Comparison of ENCODE assay signal across 1 cellular context in the genomic region with DNA sequence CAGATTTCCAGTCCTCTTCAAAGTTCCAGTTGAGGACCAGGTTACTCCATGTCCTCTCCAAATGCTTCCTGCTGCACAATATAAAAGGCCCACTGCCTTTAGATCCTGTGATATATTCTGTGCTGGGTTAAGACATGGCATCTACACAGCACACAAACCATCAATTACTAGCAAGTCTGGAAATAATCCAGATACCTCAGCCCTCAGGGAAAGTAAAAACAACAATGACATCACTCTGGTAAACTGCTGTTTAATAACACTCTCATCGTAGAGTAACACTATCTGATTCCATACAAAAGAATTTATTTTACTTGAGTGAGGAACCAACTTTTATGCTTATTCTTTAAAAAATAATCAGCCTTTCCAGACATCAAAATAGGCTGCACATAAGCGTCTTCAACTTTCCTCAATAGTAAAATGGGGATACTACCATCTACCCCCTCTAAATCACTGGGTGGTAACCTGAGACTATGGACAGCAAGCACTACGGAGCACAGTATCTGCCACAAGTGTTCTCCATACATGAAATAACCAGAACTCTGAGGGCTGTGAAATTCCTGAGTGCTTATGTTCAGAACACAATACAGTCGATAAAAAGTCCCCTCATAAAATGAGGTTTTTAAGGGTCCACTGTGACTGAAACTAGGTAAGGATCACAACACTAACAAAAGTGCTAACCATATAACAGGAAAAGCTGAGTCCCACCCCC.
TF ChIP-seq lines count a peak whose summit lies in the region.

No MANE protein-coding gene starts in this region.

TF ChIP-seq in endothelial cell of umbilical vein, 7 proteins besides CTCF, POLR2A, EP300 and RAD21:
- TF ChIP-seq GATA2 (IDR thresholded peaks at IDR 0.05; ENCODE audit: insufficient read depth, insufficient read length, low read depth, low read length), result no peak
- TF ChIP-seq JUN (IDR thresholded peaks at IDR 0.05; ENCODE audit: borderline replicate concordance, insufficient read depth, insufficient read length, low read depth), result peak; percentile 69
- no peak for TF ChIP-seq EZH2 (IDR thresholded peaks at IDR 0.05; ENCODE audit: borderline replicate concordance, low read depth, low read length, severe bottlenecking)
- TF ChIP-seq POLR2AphosphoS5 (IDR thresholded peaks at IDR 0.05; ENCODE audit: insufficient read depth, low read depth, low read length), result no peak
- TF ChIP-seq, protein P1, sequence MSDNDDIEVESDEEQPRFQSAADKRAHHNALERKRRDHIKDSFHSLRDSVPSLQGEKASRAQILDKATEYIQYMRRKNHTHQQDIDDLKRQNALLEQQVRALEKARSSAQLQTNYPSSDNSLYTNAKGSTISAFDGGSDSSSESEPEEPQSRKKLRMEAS (IDR thresholded peaks at IDR 0.05; ENCODE audit: insufficient read depth, insufficient read length), result no peak
- no peak for TF ChIP-seq MYC (IDR thresholded peaks at IDR 0.05; ENCODE audit: low read depth, low read length)
- peak; percentile 23 for TF ChIP-seq FOS (IDR thresholded peaks at IDR 0.05; ENCODE audit: borderline replicate concordance, insufficient read depth, low read length)
